ENCODE assay signal across 8 cellular contexts in genomic region chrX:48800574-48801280, GRCh38. TPM values are rescaled to one million over a fixed set of nuclear protein-coding genes. Genes with fewer than 3 reads are reported as not detected.
A peak's percentile ranks its signal among the peaks of the same experiment; 100 is the strongest.
DNase-seq lines count a peak whose midpoint lies in the region; TF ChIP-seq lines count a peak whose summit lies in the region.

No MANE protein-coding gene starts in this region.

- peak overlapping the region; percentile 97 for H3K27ac ChIP-seq in SJSA1
- H3K27ac ChIP-seq in esophagus muscularis mucosa (replicated peaks in 1 of 4) = peak overlapping the region; percentile 89 to 93 (median 90)
- peak overlapping the region; percentile 92 to 93 for H3K27ac ChIP-seq in prostate gland

- 0 out of 2 replicates have a peak, but pooled peaks cover 4% of the 10 kb centered on the region for H3K36me3 ChIP-seq in SJSA1
- H3K36me3 ChIP-seq in esophagus muscularis mucosa = peaks cover 0 to 13% (median 8%) of the 10 kb centered on the region in 4 donors
- no peaks in the 10 kb centered on the region for H3K36me3 ChIP-seq in prostate gland

- no peak for TF ChIP-seq POLR2A in esophagus muscularis mucosa (IDR thresholded peaks at IDR 0.05; ENCODE audit: low read depth)
- no peak for TF ChIP-seq POLR2A in prostate gland (IDR thresholded peaks at IDR 0.05)

- H3K4me3 ChIP-seq in GM08714 (ENCODE audit: low read length) = peak overlapping the region; percentile 69
- H3K4me3 ChIP-seq in SJSA1 = peak overlapping the region; percentile 69
- H3K4me3 ChIP-seq in esophagus muscularis mucosa = peak overlapping the region; percentile 58 to 77 (median 62)
- H3K4me3 ChIP-seq in prostate gland = peak overlapping the region; percentile 49 to 53

- intact Hi-C loops in esophagus muscularis mucosa (cut with DNase I) = loop anchor here (5.0 kb wide), 1 partner anchor 92 kb away; no protein-coding TSS in a partner anchor
- intact Hi-C loops in prostate gland (cut with DNase I) = loop anchor here (2.0 to 10.0 kb wide), 4 partner anchors 64 to 244 kb away; partner anchors contain the start of genes PQBP1, SUV39H1, TFE3 and TIMM17B
- intact Hi-C loops in posterior vena cava (cut with DNase I) = no loop called here

- H3K4me1 ChIP-seq in SJSA1 (replicated peaks) (peaks cover 8% of the 10 kb centered on the region), esophagus muscularis mucosa (peaks cover 6 to 16% (median 10%) of the 10 kb centered on the region in 4 donors), prostate gland (replicated peaks) (no peaks in the 10 kb centered on the region)

- H3K27me3 ChIP-seq in SJSA1 (replicated peaks) (no peaks in the 10 kb centered on the region), esophagus muscularis mucosa (peaks cover 0 to under 1% (median 0%) of the 10 kb centered on the region in 4 donors), prostate gland (replicated peaks; ENCODE audit: insufficient read depth) (no peaks in the 10 kb centered on the region)

- no peak for TF ChIP-seq EP300 in esophagus muscularis mucosa (IDR thresholded peaks at IDR 0.05)

- no peaks in the 10 kb centered on the region for H3K9me3 ChIP-seq in SJSA1 (replicated peaks)
- no peaks in the 10 kb centered on the region for H3K9me3 ChIP-seq in esophagus muscularis mucosa
- no peaks in the 10 kb centered on the region for H3K9me3 ChIP-seq in prostate gland

- WGBS in esophagus muscularis mucosa = 61% methylated on average over 17 of the region's 17 CpGs
- 32% methylated on average over 15 of the region's 17 CpGs for WGBS in prostate gland

- TF ChIP-seq CTCF in esophagus muscularis mucosa (IDR thresholded peaks at IDR 0.05) (no peak), prostate gland (IDR thresholded peaks at IDR 0.05) (no peak)

- DNase-seq in SJSA1 (ENCODE audit: low read depth in 1 of 2, low spot score in 2 of 2) (no peak), esophagus muscularis mucosa (ENCODE audit: extremely low spot score) (no peak), prostate gland (ENCODE audit: low spot score) (no peak), AML-193 (lab: John Stamatoyannopoulos, UW) (no peak), posterior vena cava (ENCODE audit: low spot score) (no peak), NCI-H1092 (lab: John Stamatoyannopoulos, UW) (no peak), NCI-H748 (lab: John Stamatoyannopoulos, UW; ENCODE audit: unreplicated experiment) (no peak)

RNA-seq across cellular contexts. Expression of gene HDAC6, which starts 1.1 kb away (rescaled TPM):
- total RNA-seq in SJSA1 (2014; rRNA removed; shearing (Covaris generic)) = 47.9 and 77.7 TPM in 2 replicates
- total RNA-seq in esophagus muscularis mucosa (10 to 100 TPM; 26.8 to 64.0 (median 47.7) TPM), prostate gland (100 to 1,000 TPM; 102 to 113 TPM), posterior vena cava (10 to 100 TPM; 45.4 to 54.3 TPM)

RNA-seq across cellular contexts. Expression of gene GATA1, which starts 14.3 kb away (rescaled TPM):
- not detected in 2 replicates for total RNA-seq in SJSA1 (2014; rRNA removed; shearing (Covaris generic))
- total RNA-seq in esophagus muscularis mucosa (under 1 TPM in 1 of 4 donors, not detected in 3; 0.50 TPM), prostate gland (not detected), posterior vena cava (under 1 TPM in 1 of 2 donors, not detected in 1; 0.42 TPM)

RNA-seq across cellular contexts. Expression of gene ERAS, which starts 25.6 kb away (rescaled TPM):
- total RNA-seq in SJSA1 (2014; rRNA removed; shearing (Covaris generic)) = not detected in 2 replicates
- not detected for total RNA-seq in esophagus muscularis mucosa
- total RNA-seq in prostate gland = not detected
- not detected for total RNA-seq in posterior vena cava

RNA-seq across cellular contexts. Expression of gene PCSK1N, which starts 34.7 kb away (rescaled TPM):
- total RNA-seq in SJSA1 (2014; rRNA removed; shearing (Covaris generic)) = 2.7 and 3.2 TPM in 2 replicates
- total RNA-seq in esophagus muscularis mucosa = 10 to 100 TPM in 1 of 4 donors, 1 to 10 TPM in 3; 2.9 to 15.2 (median 7.7) TPM
- 10 to 100 TPM; 45.4 to 77.7 TPM for total RNA-seq in prostate gland
- total RNA-seq in posterior vena cava = 1 to 10 TPM in 1 of 2 donors, under 1 TPM in 1; 0.52 to 2.4 TPM

RNA-seq across cellular contexts. Expression of gene GLOD5, which starts 39.2 kb away (rescaled TPM):
- not detected in 2 replicates for total RNA-seq in SJSA1 (2014; rRNA removed; shearing (Covaris generic))
- total RNA-seq in esophagus muscularis mucosa (not detected), prostate gland (under 1 TPM in 1 of 2 donors, not detected in 1; 0.41 TPM), posterior vena cava (not detected)

Comparison
In these comparisons a context has a peak if more than half of its experiments do, and no peak if none do; other contexts are left out.
1. intact Hi-C loops: an anchor here in esophagus muscularis mucosa (5.0 kb wide) and prostate gland (2.0 to 10.0 kb wide); none called in posterior vena cava.